Comparison of ENCODE assay signal across 8 cellular contexts in the genomic region with DNA sequence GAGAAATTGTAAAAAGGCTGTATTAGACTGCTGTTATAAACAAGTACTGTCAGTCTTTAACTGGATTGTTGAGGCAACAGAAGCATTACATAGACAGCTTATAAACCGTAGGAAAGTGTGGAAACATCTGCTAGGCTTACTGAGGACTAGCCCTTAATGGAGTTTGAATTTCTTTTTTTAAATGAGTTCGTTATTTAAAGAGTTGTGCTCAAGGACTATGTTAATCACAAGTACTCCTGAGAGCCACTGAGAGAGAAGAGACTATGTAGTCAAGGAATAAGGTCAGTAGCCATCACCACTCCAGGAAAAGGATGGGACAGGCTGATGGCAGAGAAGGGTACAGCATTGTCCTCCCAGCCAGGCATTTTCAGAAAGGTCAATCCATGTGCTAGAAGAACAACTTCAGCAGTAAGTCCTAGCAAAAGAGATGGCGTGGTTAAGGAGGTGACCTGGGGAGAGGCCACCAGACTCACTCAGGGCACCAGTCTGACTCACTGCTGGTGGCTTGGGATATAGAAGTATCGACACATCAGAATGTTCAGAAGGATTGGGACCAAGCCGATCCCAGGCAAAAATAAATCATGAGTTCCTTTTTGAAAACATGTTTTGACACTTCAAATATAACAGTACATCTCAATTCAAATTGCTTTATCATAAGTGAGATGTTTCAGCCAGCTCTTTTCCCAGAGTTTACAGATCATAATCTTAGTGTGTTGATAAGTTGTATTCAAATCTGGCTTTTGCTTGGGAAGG. TPM values are rescaled to one million over a fixed set of nuclear protein-coding genes. Genes with fewer than 3 reads are reported as not detected.
DNase-seq lines count a peak whose midpoint lies in the region; ATAC-seq and TF ChIP-seq lines count a peak whose summit lies in the region.

No MANE protein-coding gene starts in this region.

- H3K23ac ChIP-seq in trophoblast cell (ENCODE audit: low read length), result no peak overlapping the region

- POLR2A ChIA-PET in activated CD4-positive, alpha-beta memory T cell treated with anti-CD3 and anti-CD28 coated beads for 36 hours (lab: Charles Lee), result interaction anchor here (0.6 kb wide), 1 partner anchor 16 kb away, joined by 3 read pairs; no protein-coding TSS in a partner anchor
- POLR2A ChIA-PET in activated CD4-positive, alpha-beta memory T cell treated with anti-CD3 and anti-CD28 coated beads, Interleukin-2, amount 10 ng/mL, durations not matched to agents 7 days and 5 days (lab: Charles Lee), result interaction anchor here (0.6 to 4.3 kb wide), 5 partner anchors 7 to 308 kb away, joined by 3 to 26 read pairs (median 5); partner anchors contain the start of genes RPS12 and STX7

- no peaks in the 10 kb centered on the region for H3K27me3 Mint-ChIP-seq in activated CD4-positive, alpha-beta memory T cell treated with anti-CD3 and anti-CD28 coated beads for 36 hours
- no peaks in the 10 kb centered on the region for H3K27me3 Mint-ChIP-seq in activated CD4-positive, alpha-beta memory T cell treated with anti-CD3 and anti-CD28 coated beads, Interleukin-2, amount 10 ng/mL, durations not matched to agents 7 days and 5 days

- H3K4me3 ChIP-seq in dorsolateral prefrontal cortex, result no peak overlapping the region
- H3K4me3 ChIP-seq in trophoblast cell (ENCODE audit: low read depth, low read length), result no peak overlapping the region

- no peak overlapping the region for H2BK5ac ChIP-seq in trophoblast cell (ENCODE audit: low read depth, low read length, poor library complexity)

- H3K27ac ChIP-seq in dorsolateral prefrontal cortex (peak overlapping the region in 41 of 59 donors; percentile 2 to 71 (median 40)), trophoblast cell (ENCODE audit: low read depth, low read length) (peak overlapping the region; percentile 3)

- ATAC-seq in HG02610 (IDR thresholded peaks at IDR 0.05; ENCODE audit: unreplicated experiment), result no peak

- no peak overlapping the region for H2AFZ ChIP-seq in trophoblast cell (ENCODE audit: insufficient read depth, low read length, poor library complexity)

- no peak for TF ChIP-seq CTCF in dorsolateral prefrontal cortex (IDR thresholded peaks at IDR 0.05 in 54 of 56, conservative IDR thresholded peaks at IDR 0.05 in 2 of 56; ENCODE audit: low read depth in 1 of 56, partially characterized antibody in 56 of 56)

- peak overlapping the region; percentile 64 for H3K27ac Mint-ChIP-seq in activated CD4-positive, alpha-beta memory T cell treated with anti-CD3 and anti-CD28 coated beads for 36 hours
- no peak overlapping the region for H3K27ac Mint-ChIP-seq in activated CD4-positive, alpha-beta memory T cell treated with anti-CD3 and anti-CD28 coated beads, Interleukin-2, amount 10 ng/mL, durations not matched to agents 7 days and 5 days

- WGBS in trophoblast cell (ENCODE audit: extremely low coverage, insufficient coverage, insufficient read length), result no CpG with 5 or more reads among the region's 5 CpGs

- H3K27me3 ChIP-seq in dorsolateral prefrontal cortex (no peaks in the 10 kb centered on the region), trophoblast cell (ENCODE audit: insufficient read depth, low read length) (no peaks in the 10 kb centered on the region)

- H3K4me2 ChIP-seq in trophoblast cell (ENCODE audit: low read length), result no peak overlapping the region

- H3K4ac ChIP-seq in trophoblast cell (ENCODE audit: low read depth, low read length), result no peak overlapping the region

- H3K36me3 ChIP-seq in trophoblast cell (ENCODE audit: control insufficient read depth in 1 of 2, insufficient read depth in 2 of 2, low read length in 2 of 2), result peaks cover 8 to 29% of the 10 kb centered on the region in 2 experiments

- peaks cover 2% of the 10 kb centered on the region for H3K79me2 ChIP-seq in trophoblast cell (ENCODE audit: control insufficient read depth, insufficient read depth, low read length, poor library complexity)

- H3K4me1 Mint-ChIP-seq in activated CD4-positive, alpha-beta memory T cell treated with anti-CD3 and anti-CD28 coated beads for 36 hours (ENCODE audit: low read depth), result peaks cover 50% of the 10 kb centered on the region
- H3K4me1 Mint-ChIP-seq in activated CD4-positive, alpha-beta memory T cell treated with anti-CD3 and anti-CD28 coated beads, Interleukin-2, amount 10 ng/mL, durations not matched to agents 7 days and 5 days, result peaks cover 42% of the 10 kb centered on the region

- H3K9me3 Mint-ChIP-seq in activated CD4-positive, alpha-beta memory T cell treated with anti-CD3 and anti-CD28 coated beads for 36 hours, result no peaks in the 10 kb centered on the region
- H3K9me3 Mint-ChIP-seq in activated CD4-positive, alpha-beta memory T cell treated with anti-CD3 and anti-CD28 coated beads, Interleukin-2, amount 10 ng/mL, durations not matched to agents 7 days and 5 days, result no peaks in the 10 kb centered on the region

- H3K9me3 ChIP-seq in trophoblast cell (ENCODE audit: insufficient read depth, low read depth, low read length), result no peaks in the 10 kb centered on the region

- H3K18ac ChIP-seq in trophoblast cell (ENCODE audit: low read length), result no peak overlapping the region

- H3K79me1 ChIP-seq in trophoblast cell (ENCODE audit: low read length), result no peaks in the 10 kb centered on the region

- no peak overlapping the region for H2BK12ac ChIP-seq in trophoblast cell (ENCODE audit: low read length)

- DNase-seq in activated CD4-positive, alpha-beta memory T cell treated with anti-CD3 and anti-CD28 coated beads for 36 hours, result no peak
- DNase-seq in activated CD4-positive, alpha-beta memory T cell treated with anti-CD3 and anti-CD28 coated beads, Interleukin-2, amount 10 ng/mL, durations not matched to agents 7 days and 5 days, result no peak
- DNase-seq in OCI-M1 (lab: John Stamatoyannopoulos, UW) (peak; percentile 59), dorsolateral prefrontal cortex (no peak), trophoblast cell (peak in 1 of 2 donors; percentile 20), NCI-H510A treated with DMSO at 0.1 percent for 48 hours (lab: John Stamatoyannopoulos, UW) (no peak)
- no peak for DNase-seq in activated effector memory CD4-positive, alpha-beta T cell treated with Interleukin-2 at 50 U/mL for 16 hours

- H3K14ac ChIP-seq in trophoblast cell (ENCODE audit: low read length), result no peak overlapping the region

- H4K8ac ChIP-seq in trophoblast cell (ENCODE audit: low read depth, low read length), result no peak overlapping the region

- H2AK5ac ChIP-seq in trophoblast cell (ENCODE audit: low read length), result no peak overlapping the region

- peaks cover 39% of the 10 kb centered on the region for H3K36me3 Mint-ChIP-seq in activated CD4-positive, alpha-beta memory T cell treated with anti-CD3 and anti-CD28 coated beads for 36 hours
- H3K36me3 Mint-ChIP-seq in activated CD4-positive, alpha-beta memory T cell treated with anti-CD3 and anti-CD28 coated beads, Interleukin-2, amount 10 ng/mL, durations not matched to agents 7 days and 5 days (ENCODE audit: low read depth), result peaks cover 46% of the 10 kb centered on the region

- H3K4me1 ChIP-seq in trophoblast cell (ENCODE audit: control insufficient read depth in 1 of 2, insufficient read depth in 2 of 2, low read length in 2 of 2), result peaks cover 0 to 2% of the 10 kb centered on the region in 2 experiments

- H2BK120ac ChIP-seq in trophoblast cell (ENCODE audit: insufficient read depth, low read length, poor library complexity), result no peak overlapping the region

- CTCF ChIA-PET in activated CD4-positive, alpha-beta memory T cell treated with anti-CD3 and anti-CD28 coated beads for 36 hours (lab: Charles Lee), result interaction anchor here (0.5 to 1.6 kb wide), 4 partner anchors 66 to 1018 kb away, joined by 3 to 7 read pairs (median 4); no protein-coding TSS in a partner anchor
- CTCF ChIA-PET in activated CD4-positive, alpha-beta memory T cell treated with anti-CD3 and anti-CD28 coated beads, Interleukin-2, amount 10 ng/mL, durations not matched to agents 7 days and 5 days (lab: Charles Lee), result interaction anchor here (0.7 kb wide), 1 partner anchor 21 kb away, joined by 3 read pairs; no protein-coding TSS in a partner anchor

- intact Hi-C loops in activated CD4-positive, alpha-beta memory T cell treated with anti-CD3 and anti-CD28 coated beads for 36 hours (cut with micrococcal nuclease), result loop anchor here (5.0 to 10.0 kb wide), 2 partner anchors 224 to 731 kb away; no protein-coding TSS in a partner anchor
- intact Hi-C loops in dorsolateral prefrontal cortex (cut with DNase I), result loop anchor here (10.0 kb wide), 2 partner anchors 364 to 734 kb away; no protein-coding TSS in a partner anchor

- H3K4me3 Mint-ChIP-seq in activated CD4-positive, alpha-beta memory T cell treated with anti-CD3 and anti-CD28 coated beads for 36 hours, result no peak overlapping the region
- H3K4me3 Mint-ChIP-seq in activated CD4-positive, alpha-beta memory T cell treated with anti-CD3 and anti-CD28 coated beads, Interleukin-2, amount 10 ng/mL, durations not matched to agents 7 days and 5 days, result no peak overlapping the region

- H4K12ac ChIP-seq in trophoblast cell (ENCODE audit: low read depth, low read length), result no peak overlapping the region

- H4K91ac ChIP-seq in trophoblast cell (ENCODE audit: low read depth, low read length), result no peak overlapping the region

- H3K9ac ChIP-seq in trophoblast cell (ENCODE audit: low read length), result peak overlapping the region; percentile 50

RNA-seq across cellular contexts. Expression of gene RPS12, which starts 6.4 kb away (rescaled TPM):
- total RNA-seq in activated CD4-positive, alpha-beta memory T cell treated with anti-CD3 and anti-CD28 coated beads for 36 hours, result 1,000 to 10,000 TPM; 1,796 to 1,823 TPM
- 1,000 to 10,000 TPM; 1,199 to 1,203 TPM for total RNA-seq in activated CD4-positive, alpha-beta memory T cell treated with anti-CD3 and anti-CD28 coated beads, Interleukin-2, amount 10 ng/mL, durations not matched to agents 7 days and 5 days
- 100 to 1,000 TPM; 173 to 464 (median 290) TPM for total RNA-seq in dorsolateral prefrontal cortex
- 1,953 and 2,069 TPM in 2 replicates for polyA plus RNA-seq in trophoblast cell (2013)

RNA-seq across cellular contexts. Expression of gene SLC18B1, which starts 22.4 kb away (rescaled TPM):
- total RNA-seq in activated CD4-positive, alpha-beta memory T cell treated with anti-CD3 and anti-CD28 coated beads for 36 hours, result 1 to 10 TPM; 4.5 to 5.2 TPM
- total RNA-seq in activated CD4-positive, alpha-beta memory T cell treated with anti-CD3 and anti-CD28 coated beads, Interleukin-2, amount 10 ng/mL, durations not matched to agents 7 days and 5 days, result 1 to 10 TPM; 7.2 to 7.7 TPM
- total RNA-seq in dorsolateral prefrontal cortex, result 10 to 100 TPM; 13.0 to 66.4 (median 29.6) TPM
- 10.2 and 10.4 TPM in 2 replicates for polyA plus RNA-seq in trophoblast cell (2013)
